25 cellular contexts compared by ENCODE assay signal in the genomic region with DNA sequence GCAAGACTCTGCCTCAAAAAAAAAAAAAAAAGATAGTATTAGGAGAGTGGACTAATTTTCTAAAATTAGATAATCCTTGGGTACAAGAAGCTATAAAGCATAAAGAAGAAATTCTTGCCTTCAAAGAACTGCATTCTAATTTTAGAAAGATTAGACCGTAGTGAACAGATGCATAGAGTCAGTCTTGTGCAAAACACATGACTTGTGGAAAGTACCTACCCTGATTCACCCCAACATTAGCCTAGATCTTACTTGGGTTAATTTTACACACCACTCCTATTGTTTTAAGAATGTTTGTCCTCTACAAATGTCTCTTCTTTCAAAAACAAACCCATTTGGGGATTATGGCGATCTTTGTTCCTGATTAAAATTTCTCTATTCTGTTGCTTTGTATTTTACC. TPM values are rescaled to one million over a fixed set of nuclear protein-coding genes. Genes with fewer than 3 reads are reported as not detected.
"Had no signal": no experiment of that assay in that cellular context is flagged by ENCODE, and none has a peak within 500 bp of the region (broad histone marks: within the 10 kb centered on the region; RNA-seq: fewer than 3 reads in every experiment).

No MANE protein-coding gene starts in this region.

- H3K27me3 ChIP-seq: ovary, right atrium auricular region, stomach had no signal

- H3K36me3 ChIP-seq: ovary, right atrium auricular region, stomach had no signal

- H3K4me2 ChIP-seq: hepatocyte had no signal

- ATAC-seq: left colon; left ventricle myocardium superior; naive thymus-derived CD8-positive, alpha-beta T cell had no signal

- DNase-seq: cortex of kidney; dorsolateral prefrontal cortex; effector CD8-positive, alpha-beta T cell; foreskin melanocyte; head of caudate nucleus; left colon; left ventricle myocardium superior; mesenchymal stem cell; naive thymus-derived CD8-positive, alpha-beta T cell; nucleus accumbens; ovary; small intestine; stimulated activated CD4-positive, alpha-beta T cell treated with anti-CD3 and anti-CD28 coated beads, Interleukin-12 subunit alpha, Interleukin-12 subunit beta, amount 100 ng/mL, for 4 hours; stimulated activated naive CD4-positive, alpha-beta T cell; stomach; substantia nigra; trophoblast cell had no signal

- H3K4me1 Mint-ChIP-seq: naive thymus-derived CD8-positive, alpha-beta T cell had no signal

- H3K9me3 ChIP-seq: ovary, right atrium auricular region, stomach had no signal

- H3K27ac Mint-ChIP-seq: naive thymus-derived CD8-positive, alpha-beta T cell had no signal

- H3K4me3 Mint-ChIP-seq: naive thymus-derived CD8-positive, alpha-beta T cell had no signal

- H3K4me1 ChIP-seq: right atrium auricular region, stomach had no signal

- H3K79me2 ChIP-seq: hepatocyte had no signal

- H3K36me3 Mint-ChIP-seq: naive thymus-derived CD8-positive, alpha-beta T cell had no signal

- H3K4me3 ChIP-seq: dorsolateral prefrontal cortex, hepatocyte, lung, ovary, right atrium auricular region, stomach had no signal

- H2AFZ ChIP-seq: hepatocyte had no signal

- FAIRE-seq: small intestine had no signal

- H3K27ac ChIP-seq: dorsolateral prefrontal cortex, hepatocyte, ovary, right atrium auricular region, stomach had no signal

RNA-seq across cellular contexts. Expression of a gene that starts 38.9 kb away (rescaled TPM):
- total RNA-seq: kidney epithelial cell; left colon; left ventricle myocardium superior; lung; mononuclear cell; naive thymus-derived CD8-positive, alpha-beta T cell; posterior vena cava; right atrium auricular region; stomach had no signal
- polyA plus RNA-seq: esophagus; lung; naive thymus-derived CD8-positive, alpha-beta T cell; ovary; small intestine; stomach; urinary bladder had no signal
